Comparison of ENCODE assay signal across 1 cellular context in genomic region chr2:162022290-162022945, GRCh38.
TF ChIP-seq lines count a peak whose summit lies in the region.

No MANE protein-coding gene starts in this region.

TF ChIP-seq in A549, 52 proteins besides CTCF, POLR2A, EP300 and RAD21 (continued from another document):
- TF ChIP-seq REST (IDR thresholded peaks at IDR 0.05): no peak
- no peak for TF ChIP-seq BHLHE40 (IDR thresholded peaks at IDR 0.05; ENCODE audit: low read depth, low read length)
- TF ChIP-seq CHD4 (IDR thresholded peaks at IDR 0.05; ENCODE audit: borderline replicate concordance): no peak
- TF ChIP-seq HDAC2 (IDR thresholded peaks at IDR 0.05): no peak
- no peak for TF ChIP-seq FOSB (CRISPR knock-in tag; IDR thresholded peaks at IDR 0.05)
- TF ChIP-seq TP53 (CRISPR knock-in tag; IDR thresholded peaks at IDR 0.05): no peak
TF ChIP-seq in A549: peak in this region for 0.
